8 cellular contexts compared by ENCODE assay signal in the genomic region with DNA sequence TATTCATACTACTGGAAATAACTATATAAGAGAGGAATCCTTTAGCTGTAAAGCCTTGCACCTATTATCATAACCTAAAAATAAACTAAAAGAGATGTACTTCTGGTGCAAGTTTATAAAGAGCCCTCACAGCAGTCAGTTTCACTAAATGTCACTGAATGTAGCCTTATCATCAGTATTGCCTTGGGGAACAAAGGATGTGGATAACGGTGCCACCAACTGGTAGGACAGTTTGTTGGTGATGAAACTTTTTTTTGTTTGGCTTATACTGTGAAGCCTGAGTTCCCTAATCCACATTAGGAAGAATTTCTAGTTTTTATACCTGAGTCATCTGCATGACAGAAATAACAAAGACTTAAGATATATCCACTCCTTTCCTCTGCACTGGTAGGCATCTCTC.
DNase-seq lines count a peak whose midpoint lies in the region; ATAC-seq, FAIRE-seq and TF ChIP-seq lines count a peak whose summit lies in the region.

No MANE protein-coding gene starts in this region.

- POLR2A ChIA-PET in T-cell (lab: Charles Lee), result no interaction called here

- no peaks in the 10 kb centered on the region for H3K36me3 ChIP-seq in upper lobe of right lung

- H3K4me3 ChIP-seq in fibroblast of mammary gland (ENCODE audit: control insufficient read depth, low read depth, low read length) (no peak overlapping the region), upper lobe of right lung (no peak overlapping the region)

- no peaks in the 10 kb centered on the region for H3K4me1 Mint-ChIP-seq in T-cell

- H3K9me3 Mint-ChIP-seq in T-cell, result no peaks in the 10 kb centered on the region

- CTCF ChIA-PET in T-cell (lab: Charles Lee), result no interaction called here

- TF ChIP-seq CTCF in fibroblast of mammary gland (conservative IDR thresholded peaks at IDR 0.05; ENCODE audit: control insufficient read depth, insufficient read depth, low read depth, low read length), result peak; percentile 58
- TF ChIP-seq CTCF in upper lobe of right lung (IDR thresholded peaks at IDR 0.05), result peak; percentile 41

- H3K36me3 Mint-ChIP-seq in T-cell, result no peaks in the 10 kb centered on the region

- no peak overlapping the region for H3K4me3 Mint-ChIP-seq in T-cell

- DNase-seq in AG08396 (ENCODE audit: low spot score) (peak; percentile 14), NCI-H82 (lab: John Stamatoyannopoulos, UW) (peak; percentile 65), fibroblast of mammary gland (ENCODE audit: low read depth) (peak; percentile 63), upper lobe of right lung (no peak), GM19240 (ENCODE audit: insufficient read length, low spot score) (no peak), GM12892 (ENCODE audit: insufficient read length) (no peak), T-cell (no peak)

- intact Hi-C loops in upper lobe of right lung (cut with DNase I), result no loop called here

- no peak for TF ChIP-seq POLR2A in GM12892 (IDR thresholded peaks at IDR 0.05; ENCODE audit: low read depth, low read length)

- no peaks in the 10 kb centered on the region for H3K27me3 ChIP-seq in upper lobe of right lung

- no peaks in the 10 kb centered on the region for H3K4me1 ChIP-seq in upper lobe of right lung

- H3K27ac Mint-ChIP-seq in T-cell, result no peak overlapping the region

- peak; percentile 53 for ATAC-seq in GM21423 (IDR thresholded peaks at IDR 0.05; ENCODE audit: unreplicated experiment)
- ATAC-seq in upper lobe of right lung, result peak; percentile 67
- ATAC-seq in T-cell (replicated peaks in 1 of 4), result no peak

- no peaks in the 10 kb centered on the region for H3K9me3 ChIP-seq in upper lobe of right lung

- FAIRE-seq in GM12892 (lab: Jason Lieb, UNC), result no peak

- peaks cover 0 to 4% of the 10 kb centered on the region in 2 donors for H3K27me3 Mint-ChIP-seq in T-cell

- no peak overlapping the region for H3K27ac ChIP-seq in upper lobe of right lung

Comparison
In these comparisons a context has a peak if more than half of its experiments do, and no peak if none do; other contexts are left out.
1. DNase-seq: peak in AG08396 (single experiment), NCI-H82 (single experiment) and fibroblast of mammary gland (single experiment); none in upper lobe of right lung (single experiment), GM19240 (single experiment), GM12892 (single experiment) and T-cell (0 of 34).
2. ATAC-seq: peak in GM21423 (single experiment) and upper lobe of right lung (single experiment); none in T-cell (0 of 4).